ENCODE assay signal across 16 cellular contexts in genomic region chr1:229140018-229140417, GRCh38.
"Had no signal": no experiment of that assay in that cellular context is flagged by ENCODE, and none has a peak within 500 bp of the region (broad histone marks: within the 10 kb centered on the region; RNA-seq: fewer than 3 reads in every experiment).

No MANE protein-coding gene starts in this region.

- H3K27me3 ChIP-seq: esophagus muscularis mucosa, hepatocyte, left lung, transverse colon had no signal

- H3K27ac Mint-ChIP-seq: activated CD4-positive, alpha-beta T cell treated with anti-CD3 and anti-CD28 coated beads, Interleukin-2, amount 10 ng/mL, durations not matched to agents 24 days and 14 days; activated T-helper 17 cell treated with anti-CD3 and anti-CD28 coated beads, Interleukin-2, amount 50 U/mL, for 72 hours; natural killer cell had no signal

- H3K4me2 ChIP-seq: hepatocyte had no signal

- H3K9me3 Mint-ChIP-seq: activated T-helper 17 cell treated with anti-CD3 and anti-CD28 coated beads, Interleukin-2, amount 50 U/mL, for 72 hours; natural killer cell had no signal

- H3K4me3 ChIP-seq: esophagus muscularis mucosa, hepatocyte, left lung, transverse colon had no signal

- H3K36me3 ChIP-seq: esophagus muscularis mucosa, left lung, transverse colon had no signal

- H3K4me1 Mint-ChIP-seq: natural killer cell had no signal

- H3K4me3 Mint-ChIP-seq: brain, natural killer cell had no signal

- H3K36me3 Mint-ChIP-seq: brain had no signal

- ATAC-seq: left lung, natural killer cell had no signal

- H3K9me3 ChIP-seq: esophagus muscularis mucosa, transverse colon had no signal

- H3K27ac ChIP-seq: esophagus muscularis mucosa, left lung, transverse colon had no signal

- H3K27me3 Mint-ChIP-seq: activated CD4-positive, alpha-beta T cell treated with anti-CD3 and anti-CD28 coated beads, Interleukin-2, amount 10 ng/mL, durations not matched to agents 24 days and 14 days; activated T-helper 17 cell treated with anti-CD3 and anti-CD28 coated beads, Interleukin-2, amount 50 U/mL, for 72 hours had no signal

- H3K4me1 ChIP-seq: esophagus muscularis mucosa had no signal

- DNase-seq: activated CD4-positive, CD25-positive, alpha-beta regulatory T cell; activated CD8-positive, alpha-beta memory T cell treated with anti-CD3 and anti-CD28 coated beads for 24 hours; central memory CD4-positive, alpha-beta T cell; cortex of kidney; effector CD4-positive, alpha-beta T cell; kidney; left lung; mammary epithelial cell; natural killer cell; stimulated activated CD4-positive, alpha-beta T cell treated with anti-CD3 and anti-CD28 coated beads, Interleukin-4, amount 100 ng/mL, for 1 hour; transverse colon had no signal
